ENCODE assay signal across 16 cellular contexts in genomic region chr15:33091983-33092688, GRCh38.
DNase-seq lines count a peak whose midpoint lies in the region; ATAC-seq and TF ChIP-seq lines count a peak whose summit lies in the region.
"Had no signal": no experiment of that assay in that cellular context is flagged by ENCODE, and none has a peak within 500 bp of the region (broad histone marks: within the 10 kb centered on the region; RNA-seq: fewer than 3 reads in every experiment).

No MANE protein-coding gene starts in this region.

- ATAC-seq in activated T-helper 17 cell treated with anti-CD3 and anti-CD28 coated beads, Interleukin-2, amount 50 U/mL, for 72 hours (replicated peaks), result peak; percentile 26
- peak; percentile 70 for ATAC-seq in naive thymus-derived CD4-positive, alpha-beta T cell
- ATAC-seq in HG03097 (IDR thresholded peaks at IDR 0.05; ENCODE audit: low FRiP score, unreplicated experiment), result no peak
- ATAC-seq in GM18519 (IDR thresholded peaks at IDR 0.05; ENCODE audit: low FRiP score, unreplicated experiment), result no peak
- ATAC-seq: activated CD4-positive, alpha-beta T cell treated with anti-CD3 and anti-CD28 coated beads for 36 hours; esophagus mucosa had no signal

- peak overlapping the region in 4 of 7 donors; percentile 38 to 77 (median 52) for H3K4me3 Mint-ChIP-seq in CD8-positive, alpha-beta memory T cell
- H3K4me3 Mint-ChIP-seq in activated T-helper 17 cell treated with anti-CD3 and anti-CD28 coated beads, Interleukin-2, amount 50 U/mL, for 72 hours, result peak overlapping the region; percentile 57
- H3K4me3 Mint-ChIP-seq in naive thymus-derived CD4-positive, alpha-beta T cell, result peak overlapping the region in 5 of 10 donors; percentile 61 to 83 (median 77)
- H3K4me3 Mint-ChIP-seq: activated CD4-positive, alpha-beta T cell treated with anti-CD3 and anti-CD28 coated beads for 36 hours; CD14-positive monocyte had no signal

- no peaks in the 10 kb centered on the region for H3K36me3 ChIP-seq in CD8-positive, alpha-beta memory T cell (ENCODE audit: insufficient read depth, low read length)
- no peaks in the 10 kb centered on the region for H3K36me3 ChIP-seq in naive thymus-derived CD4-positive, alpha-beta T cell (ENCODE audit: control insufficient read depth in 2 of 3, insufficient read depth in 3 of 3, low read length in 3 of 3)
- H3K36me3 ChIP-seq: prostate gland had no signal

- no peaks in the 10 kb centered on the region for H3K36me3 Mint-ChIP-seq in CD8-positive, alpha-beta memory T cell
- no peaks in the 10 kb centered on the region for H3K36me3 Mint-ChIP-seq in activated T-helper 17 cell treated with anti-CD3 and anti-CD28 coated beads, Interleukin-2, amount 50 U/mL, for 72 hours (ENCODE audit: low read depth)
- peaks cover 0 to 3% (median 0%) of the 10 kb centered on the region in 5 donors for H3K36me3 Mint-ChIP-seq in naive thymus-derived CD4-positive, alpha-beta T cell
- H3K36me3 Mint-ChIP-seq: CD14-positive monocyte had no signal

- peaks cover 7% of the 10 kb centered on the region for H3K4me1 ChIP-seq in CD8-positive, alpha-beta memory T cell (ENCODE audit: insufficient read depth, low read length)
- H3K4me1 ChIP-seq in naive thymus-derived CD4-positive, alpha-beta T cell (ENCODE audit: control insufficient read depth in 2 of 2, insufficient read depth in 2 of 2, low read length in 2 of 2), result peaks cover 0 to 3% of the 10 kb centered on the region in 2 donors
- H3K4me1 ChIP-seq: prostate gland had no signal

- H3K9me3 Mint-ChIP-seq in CD8-positive, alpha-beta memory T cell, result no peaks in the 10 kb centered on the region
- H3K9me3 Mint-ChIP-seq in activated T-helper 17 cell treated with anti-CD3 and anti-CD28 coated beads, Interleukin-2, amount 50 U/mL, for 72 hours, result no peaks in the 10 kb centered on the region
- no peaks in the 10 kb centered on the region for H3K9me3 Mint-ChIP-seq in naive thymus-derived CD4-positive, alpha-beta T cell
- H3K9me3 Mint-ChIP-seq: CD14-positive monocyte had no signal

- no peak overlapping the region for H3K4me3 ChIP-seq in CD8-positive, alpha-beta memory T cell (ENCODE audit: low read length)
- no peak overlapping the region for H3K4me3 ChIP-seq in naive thymus-derived CD4-positive, alpha-beta T cell (ENCODE audit: low read length)
- H3K4me3 ChIP-seq: prostate gland had no signal

- H3K27me3 Mint-ChIP-seq in CD8-positive, alpha-beta memory T cell, result peaks cover 0 to 2% of the 10 kb centered on the region in 2 donors
- no peaks in the 10 kb centered on the region for H3K27me3 Mint-ChIP-seq in activated T-helper 17 cell treated with anti-CD3 and anti-CD28 coated beads, Interleukin-2, amount 50 U/mL, for 72 hours
- peaks cover 0 to 9% (median 0%) of the 10 kb centered on the region in 5 donors for H3K27me3 Mint-ChIP-seq in naive thymus-derived CD4-positive, alpha-beta T cell
- H3K27me3 Mint-ChIP-seq: activated CD4-positive, alpha-beta T cell treated with anti-CD3 and anti-CD28 coated beads for 36 hours had no signal

- H3K27ac ChIP-seq in CD8-positive, alpha-beta memory T cell (ENCODE audit: low read depth, low read length), result no peak overlapping the region
- no peak overlapping the region for H3K27ac ChIP-seq in naive thymus-derived CD4-positive, alpha-beta T cell (ENCODE audit: low read depth, low read length)
- H3K27ac ChIP-seq: KMS-11, prostate gland, RWPE1 had no signal

- POLR2A ChIA-PET in CD8-positive, alpha-beta memory T cell (lab: Charles Lee), result no interaction called here
- POLR2A ChIA-PET in naive thymus-derived CD4-positive, alpha-beta T cell (lab: Charles Lee), result no interaction called here

- CTCF ChIA-PET in CD8-positive, alpha-beta memory T cell (lab: Charles Lee), result no interaction called here
- CTCF ChIA-PET in naive thymus-derived CD4-positive, alpha-beta T cell (lab: Charles Lee), result interaction anchor here (1.5 kb wide), 1 partner anchor 40 kb away, joined by 4 read pairs; no protein-coding TSS in a partner anchor

- TF ChIP-seq EP300 in Ishikawa (IDR thresholded peaks at IDR 0.05; ENCODE audit: borderline replicate concordance), result no peak

- H3K27me3 ChIP-seq in CD8-positive, alpha-beta memory T cell (ENCODE audit: insufficient read depth, low read length, poor library complexity, severe bottlenecking), result no peaks in the 10 kb centered on the region
- no peaks in the 10 kb centered on the region for H3K27me3 ChIP-seq in naive thymus-derived CD4-positive, alpha-beta T cell (ENCODE audit: control insufficient read depth in 2 of 2, insufficient read depth in 2 of 2, low read length in 2 of 2)

- H3K4me1 Mint-ChIP-seq in CD8-positive, alpha-beta memory T cell, result peaks cover 0 to 39% (median 5%) of the 10 kb centered on the region in 3 donors
- H3K4me1 Mint-ChIP-seq in activated T-helper 17 cell treated with anti-CD3 and anti-CD28 coated beads, Interleukin-2, amount 50 U/mL, for 72 hours, result peaks cover 14% of the 10 kb centered on the region
- peaks cover 0 to 51% (median 18%) of the 10 kb centered on the region in 7 donors for H3K4me1 Mint-ChIP-seq in naive thymus-derived CD4-positive, alpha-beta T cell

- TF ChIP-seq RAD21 in Ishikawa (IDR thresholded peaks at IDR 0.05; ENCODE audit: low read depth), result no peak

- peak overlapping the region in 5 of 8 donors; percentile 44 to 88 (median 80) for H3K27ac Mint-ChIP-seq in CD8-positive, alpha-beta memory T cell
- no peak overlapping the region for H3K27ac Mint-ChIP-seq in activated T-helper 17 cell treated with anti-CD3 and anti-CD28 coated beads, Interleukin-2, amount 50 U/mL, for 72 hours
- peak overlapping the region in 4 of 9 donors; percentile 29 to 94 (median 86) for H3K27ac Mint-ChIP-seq in naive thymus-derived CD4-positive, alpha-beta T cell
- H3K27ac Mint-ChIP-seq: activated CD4-positive, alpha-beta T cell treated with anti-CD3 and anti-CD28 coated beads for 36 hours; CD14-positive monocyte had no signal

- intact Hi-C loops in naive thymus-derived CD4-positive, alpha-beta T cell (cut with micrococcal nuclease), result no loop called here

- H3K9me3 ChIP-seq in CD8-positive, alpha-beta memory T cell (ENCODE audit: low read length), result no peaks in the 10 kb centered on the region
- no peaks in the 10 kb centered on the region for H3K9me3 ChIP-seq in naive thymus-derived CD4-positive, alpha-beta T cell (ENCODE audit: control insufficient read depth in 2 of 3, low read length in 3 of 3)
- H3K9me3 ChIP-seq: prostate gland had no signal

- DNase-seq in CD8-positive, alpha-beta memory T cell, result peak in 1 of 5 donors; percentile 22
- peak in 3 of 9 donors; percentile 3 to 55 (median 36) for DNase-seq in naive thymus-derived CD4-positive, alpha-beta T cell
- no peak for DNase-seq in stimulated activated CD4-positive, alpha-beta T cell treated with anti-CD3 and anti-CD28 coated beads, Interleukin-2, amount 100 ng/mL, for 24 hours
- DNase-seq: activated CD4-positive, alpha-beta T cell treated with anti-CD3 and anti-CD28 coated beads for 36 hours; amniotic stem cell; NCI-H1105 treated with DMSO at 0.1 percent for 48 hours; NCI-H524 had no signal

TF ChIP-seq in Ishikawa, 13 proteins besides CTCF, POLR2A, EP300 and RAD21:
- TF ChIP-seq TCF12 (IDR thresholded peaks at IDR 0.05; ENCODE audit: low read depth) (no peak), REST (IDR thresholded peaks at IDR 0.05; ENCODE audit: low read depth) (no peak), ZBTB7A (IDR thresholded peaks at IDR 0.05; ENCODE audit: low read depth) (no peak), MAX (IDR thresholded peaks at IDR 0.05) (peak; percentile 55), TEAD4 (IDR thresholded peaks at IDR 0.05) (no peak), CREB1 (IDR thresholded peaks at IDR 0.05; ENCODE audit: low read depth) (no peak), TAF1 (IDR thresholded peaks at IDR 0.05; ENCODE audit: low read depth) (no peak), USF1 (IDR thresholded peaks at IDR 0.05) (peak; percentile 89), FOXM1 (IDR thresholded peaks at IDR 0.05; ENCODE audit: borderline replicate concordance, low read depth) (no peak), CEBPB (IDR thresholded peaks at IDR 0.05) (no peak), NFIC (IDR thresholded peaks at IDR 0.05) (0 out of 2 replicates have a peak, but pooled peaks have one; percentile 20), EGR1 (IDR thresholded peaks at IDR 0.05) (no peak), YY1 (IDR thresholded peaks at IDR 0.05; ENCODE audit: low read depth) (no peak)

Comparison
In these comparisons a context has a peak if more than half of its experiments do, and no peak if none do; other contexts are left out.
1. ATAC-seq: peak in activated T-helper 17 cell treated with anti-CD3 and anti-CD28 coated beads, Interleukin-2, amount 50 U/mL, for 72 hours (single experiment) and naive thymus-derived CD4-positive, alpha-beta T cell (single experiment); none in HG03097 (single experiment) and GM18519 (single experiment).